ENCODE assay signal across 8 cellular contexts in genomic region chr5:76404694-76405306, GRCh38. TPM values are rescaled to one million over a fixed set of nuclear protein-coding genes. Genes with fewer than 3 reads are reported as not detected.
DNase-seq lines count a peak whose midpoint lies in the region; ATAC-seq, FAIRE-seq and TF ChIP-seq lines count a peak whose summit lies in the region.

No MANE protein-coding gene starts in this region.

- H3K4me3 ChIP-seq in neutrophil (ENCODE audit: low read depth in 1 of 2, low read length in 1 of 2) (peak overlapping the region; percentile 74 to 85), dorsolateral prefrontal cortex (peak overlapping the region in 8 of 59 donors; percentile 54 to 71 (median 68)), aorta (ENCODE audit: low read length in 2 of 2) (no peak overlapping the region)

- POLR2A ChIA-PET in activated CD8-positive, alpha-beta T cell treated with anti-CD3 and anti-CD28 coated beads, Interleukin-2, amount 10 ng/mL, durations not matched to agents 7 days and 5 days (lab: Charles Lee): interaction anchor here (0.7 to 4.6 kb wide), 11 partner anchors 14 to 178 kb away, joined by 3 to 64 read pairs (median 9); no protein-coding TSS in a partner anchor

- TF ChIP-seq CTCF in neutrophil (IDR thresholded peaks at IDR 0.05): no peak
- TF ChIP-seq CTCF in foreskin keratinocyte (conservative IDR thresholded peaks at IDR 0.05): no peak
- no peak for TF ChIP-seq CTCF in dorsolateral prefrontal cortex (IDR thresholded peaks at IDR 0.05 in 54 of 56, conservative IDR thresholded peaks at IDR 0.05 in 2 of 56; ENCODE audit: low read depth in 1 of 56, partially characterized antibody in 56 of 56)

- H3K27ac Mint-ChIP-seq in activated CD8-positive, alpha-beta T cell treated with anti-CD3 and anti-CD28 coated beads, Interleukin-2, amount 10 ng/mL, durations not matched to agents 7 days and 5 days: peak overlapping the region; percentile 98

- H3K27me3 Mint-ChIP-seq in activated CD8-positive, alpha-beta T cell treated with anti-CD3 and anti-CD28 coated beads, Interleukin-2, amount 10 ng/mL, durations not matched to agents 7 days and 5 days (ENCODE audit: low read depth): peaks cover 4% of the 10 kb centered on the region

- 67% methylated on average over 5 of the region's 5 CpGs for WGBS in aorta, 2 donors

- H3K9me3 ChIP-seq in neutrophil (no peaks in the 10 kb centered on the region), aorta (ENCODE audit: control insufficient read depth, low read length) (no peaks in the 10 kb centered on the region)

- no peaks in the 10 kb centered on the region for H3K9me3 Mint-ChIP-seq in activated CD8-positive, alpha-beta T cell treated with anti-CD3 and anti-CD28 coated beads, Interleukin-2, amount 10 ng/mL, durations not matched to agents 7 days and 5 days (ENCODE audit: insufficient read depth)

- DNase-seq in GM12892 (ENCODE audit: insufficient read length) (no peak), foreskin keratinocyte (no peak), dorsolateral prefrontal cortex (no peak), germinal center (ENCODE audit: low spot score) (no peak), aorta (no peak)
- no peak for DNase-seq in activated CD8-positive, alpha-beta T cell treated with anti-CD3 and anti-CD28 coated beads, Interleukin-2, amount 10 ng/mL, durations not matched to agents 7 days and 5 days

- TF ChIP-seq POLR2A in GM12892 (IDR thresholded peaks at IDR 0.05; ENCODE audit: low read depth, low read length): no peak

- H3K36me3 ChIP-seq in neutrophil: no peaks in the 10 kb centered on the region
- H3K36me3 ChIP-seq in aorta (ENCODE audit: control insufficient read depth in 1 of 2, insufficient read depth in 2 of 2, low read length in 1 of 2): no peaks in the 10 kb centered on the region

- H3K4me1 ChIP-seq in neutrophil (ENCODE audit: control insufficient read depth in 1 of 2, insufficient read depth in 1 of 2, low read depth in 1 of 2, low read length in 1 of 2) (peaks cover 66 to 74% of the 10 kb centered on the region in 2 experiments), foreskin keratinocyte (no peaks in the 10 kb centered on the region), aorta (ENCODE audit: control insufficient read depth in 1 of 2, insufficient read depth in 2 of 2, low read length in 2 of 2) (no peaks in the 10 kb centered on the region)

- intact Hi-C loops in dorsolateral prefrontal cortex (cut with DNase I) (no loop called here), aorta (cut with DNase I) (loop anchor here in 1 of 2 donors (1.0 kb wide), 1 partner anchor 15 kb away; no protein-coding TSS in a partner anchor)

- H3K27me3 ChIP-seq in neutrophil (no peaks in the 10 kb centered on the region), foreskin keratinocyte (peaks cover 66% of the 10 kb centered on the region), dorsolateral prefrontal cortex (peaks cover 0 to 41% (median 27%) of the 10 kb centered on the region in 45 donors), aorta (ENCODE audit: control insufficient read depth in 1 of 2, insufficient read depth in 2 of 2, low read length in 1 of 2) (no peaks in the 10 kb centered on the region)

- H3K27ac ChIP-seq in neutrophil (peak overlapping the region; percentile 93), foreskin keratinocyte (no peak overlapping the region), dorsolateral prefrontal cortex (no peak overlapping the region), aorta (ENCODE audit: low read depth in 1 of 2, low read length in 2 of 2) (no peak overlapping the region)

- H3K4me1 Mint-ChIP-seq in activated CD8-positive, alpha-beta T cell treated with anti-CD3 and anti-CD28 coated beads, Interleukin-2, amount 10 ng/mL, durations not matched to agents 7 days and 5 days (ENCODE audit: low read depth): peaks cover 70% of the 10 kb centered on the region

- ATAC-seq in HG02938 (IDR thresholded peaks at IDR 0.05; ENCODE audit: unreplicated experiment): peak; percentile 16
- ATAC-seq in activated CD8-positive, alpha-beta T cell treated with anti-CD3 and anti-CD28 coated beads, Interleukin-2, amount 10 ng/mL, durations not matched to agents 7 days and 5 days: peak; percentile 37
- ATAC-seq in foreskin keratinocyte: no peak
- ATAC-seq in aorta (ENCODE audit: low FRiP score): no peak

- peak; percentile 17 for FAIRE-seq in GM12892 (lab: Jason Lieb, UNC)

- CTCF ChIA-PET in activated CD8-positive, alpha-beta T cell treated with anti-CD3 and anti-CD28 coated beads, Interleukin-2, amount 10 ng/mL, durations not matched to agents 7 days and 5 days (lab: Charles Lee): interaction anchor here (0.6 to 8.5 kb wide), 16 partner anchors 12 to 370 kb away, joined by 3 to 114 read pairs (median 12); no protein-coding TSS in a partner anchor

- peak overlapping the region; percentile 89 for H3K4me3 Mint-ChIP-seq in activated CD8-positive, alpha-beta T cell treated with anti-CD3 and anti-CD28 coated beads, Interleukin-2, amount 10 ng/mL, durations not matched to agents 7 days and 5 days

- H3K36me3 Mint-ChIP-seq in activated CD8-positive, alpha-beta T cell treated with anti-CD3 and anti-CD28 coated beads, Interleukin-2, amount 10 ng/mL, durations not matched to agents 7 days and 5 days (ENCODE audit: low read depth): peaks cover 31% of the 10 kb centered on the region

RNA-seq across cellular contexts. Expression of gene IQGAP2, which starts 1.7 kb away (rescaled TPM):
- 18.8 TPM for polyA plus RNA-seq in GM12892 (2012; ENCODE audit: missing spikeins)
- 10 to 100 TPM; 62.7 to 72.1 TPM for total RNA-seq in activated CD8-positive, alpha-beta T cell treated with anti-CD3 and anti-CD28 coated beads, Interleukin-2, amount 10 ng/mL, durations not matched to agents 7 days and 5 days
- total RNA-seq in foreskin keratinocyte (0.11 TPM in 1 of 2 replicates, not detected in the other), dorsolateral prefrontal cortex (1 to 10 TPM in 111 of 120 experiments, under 1 TPM in 9; 0.66 to 7.9 (median 2.5) TPM), aorta (10 to 100 TPM; 13.7 to 27.0 TPM)
- polyA plus RNA-seq in foreskin keratinocyte (not detected in 2 replicates), aorta (10 to 100 TPM in 1 of 2 donors, 1 to 10 TPM in 1; 2.6 to 40.2 TPM)

Comparison
In these comparisons a context has a peak if more than half of its experiments do, and no peak if none do; other contexts are left out.
1. ATAC-seq: peak in HG02938 (single experiment) and activated CD8-positive, alpha-beta T cell treated with anti-CD3 and anti-CD28 coated beads, Interleukin-2, amount 10 ng/mL, durations not matched to agents 7 days and 5 days (single experiment); none in foreskin keratinocyte (single experiment) and aorta (single experiment).
2. H3K4me3 ChIP-seq: peak in neutrophil (2 of 2); none in aorta (0 of 2).